1 cellular context compared by ENCODE assay signal in the genomic region with DNA sequence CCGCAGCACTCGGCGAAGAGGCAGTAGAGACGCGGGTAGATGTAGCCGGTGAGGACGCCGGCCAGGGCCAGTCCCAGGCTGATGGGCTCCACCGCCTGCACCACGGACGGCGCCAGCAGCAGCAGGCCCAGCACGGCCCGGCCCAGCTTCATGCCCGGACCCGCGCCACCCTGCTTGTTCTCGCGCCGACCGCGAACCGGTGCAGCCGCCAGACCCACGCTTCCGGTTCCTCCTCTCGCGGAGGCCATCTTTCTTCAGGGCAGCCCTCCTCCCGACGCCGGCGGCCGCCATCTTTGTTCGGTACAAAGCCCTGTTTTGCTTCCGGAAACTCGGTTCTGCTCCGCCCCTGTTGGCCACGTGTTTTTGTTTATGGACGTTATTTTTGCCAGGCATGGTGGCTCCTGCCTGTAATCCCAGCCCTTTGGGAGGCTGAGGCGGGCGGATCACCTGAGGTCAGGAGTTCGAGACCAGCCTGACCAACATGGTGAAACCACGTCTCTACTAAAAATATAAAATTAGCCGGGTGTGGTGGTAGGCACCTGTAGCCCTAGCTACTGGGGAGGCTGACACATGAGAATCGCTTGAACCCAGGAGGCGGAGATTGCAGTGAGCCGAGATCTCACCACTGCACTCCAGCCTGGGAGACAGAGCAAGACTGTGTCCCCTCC.
TF ChIP-seq lines count a peak whose summit lies in the region.

A gene with protein sequence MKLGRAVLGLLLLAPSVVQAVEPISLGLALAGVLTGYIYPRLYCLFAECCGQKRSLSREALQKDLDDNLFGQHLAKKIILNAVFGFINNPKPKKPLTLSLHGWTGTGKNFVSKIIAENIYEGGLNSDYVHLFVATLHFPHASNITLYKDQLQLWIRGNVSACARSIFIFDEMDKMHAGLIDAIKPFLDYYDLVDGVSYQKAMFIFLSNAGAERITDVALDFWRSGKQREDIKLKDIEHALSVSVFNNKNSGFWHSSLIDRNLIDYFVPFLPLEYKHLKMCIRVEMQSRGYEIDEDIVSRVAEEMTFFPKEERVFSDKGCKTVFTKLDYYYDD (minus strand): TSS at position 203 of the 668 bp plus-strand sequence. CDS start 51 bp downstream, at position 152.

TF ChIP-seq in GM12878, 131 proteins besides CTCF, POLR2A, EP300 and RAD21 (continued from another document and continues in another):
- TF ChIP-seq, protein P1, sequence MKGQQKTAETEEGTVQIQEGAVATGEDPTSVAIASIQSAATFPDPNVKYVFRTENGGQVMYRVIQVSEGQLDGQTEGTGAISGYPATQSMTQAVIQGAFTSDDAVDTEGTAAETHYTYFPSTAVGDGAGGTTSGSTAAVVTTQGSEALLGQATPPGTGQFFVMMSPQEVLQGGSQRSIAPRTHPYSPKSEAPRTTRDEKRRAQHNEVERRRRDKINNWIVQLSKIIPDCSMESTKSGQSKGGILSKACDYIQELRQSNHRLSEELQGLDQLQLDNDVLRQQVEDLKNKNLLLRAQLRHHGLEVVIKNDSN (IDR thresholded peaks at IDR 0.05; ENCODE audit: borderline replicate concordance, extremely low read length, insufficient read depth, low read depth, low read length): peak; percentile 56
- no peak for TF ChIP-seq BCL11A (IDR thresholded peaks at IDR 0.05; ENCODE audit: low read depth, low read length)
- TF ChIP-seq, protein P2, sequence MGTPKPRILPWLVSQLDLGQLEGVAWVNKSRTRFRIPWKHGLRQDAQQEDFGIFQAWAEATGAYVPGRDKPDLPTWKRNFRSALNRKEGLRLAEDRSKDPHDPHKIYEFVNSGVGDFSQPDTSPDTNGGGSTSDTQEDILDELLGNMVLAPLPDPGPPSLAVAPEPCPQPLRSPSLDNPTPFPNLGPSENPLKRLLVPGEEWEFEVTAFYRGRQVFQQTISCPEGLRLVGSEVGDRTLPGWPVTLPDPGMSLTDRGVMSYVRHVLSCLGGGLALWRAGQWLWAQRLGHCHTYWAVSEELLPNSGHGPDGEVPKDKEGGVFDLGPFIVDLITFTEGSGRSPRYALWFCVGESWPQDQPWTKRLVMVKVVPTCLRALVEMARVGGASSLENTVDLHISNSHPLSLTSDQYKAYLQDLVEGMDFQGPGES (IDR thresholded peaks at IDR 0.05): no peak
- TF ChIP-seq BACH1 (IDR thresholded peaks at IDR 0.05; ENCODE audit: borderline replicate concordance): peak; percentile 62; the same call in 1 of the 2 replicates
- no peak for TF ChIP-seq KDM1A (IDR thresholded peaks at IDR 0.05; ENCODE audit: borderline replicate concordance)
- TF ChIP-seq ZBED1 (IDR thresholded peaks at IDR 0.05; ENCODE audit: borderline replicate concordance): no peak
- TF ChIP-seq, protein P3, sequence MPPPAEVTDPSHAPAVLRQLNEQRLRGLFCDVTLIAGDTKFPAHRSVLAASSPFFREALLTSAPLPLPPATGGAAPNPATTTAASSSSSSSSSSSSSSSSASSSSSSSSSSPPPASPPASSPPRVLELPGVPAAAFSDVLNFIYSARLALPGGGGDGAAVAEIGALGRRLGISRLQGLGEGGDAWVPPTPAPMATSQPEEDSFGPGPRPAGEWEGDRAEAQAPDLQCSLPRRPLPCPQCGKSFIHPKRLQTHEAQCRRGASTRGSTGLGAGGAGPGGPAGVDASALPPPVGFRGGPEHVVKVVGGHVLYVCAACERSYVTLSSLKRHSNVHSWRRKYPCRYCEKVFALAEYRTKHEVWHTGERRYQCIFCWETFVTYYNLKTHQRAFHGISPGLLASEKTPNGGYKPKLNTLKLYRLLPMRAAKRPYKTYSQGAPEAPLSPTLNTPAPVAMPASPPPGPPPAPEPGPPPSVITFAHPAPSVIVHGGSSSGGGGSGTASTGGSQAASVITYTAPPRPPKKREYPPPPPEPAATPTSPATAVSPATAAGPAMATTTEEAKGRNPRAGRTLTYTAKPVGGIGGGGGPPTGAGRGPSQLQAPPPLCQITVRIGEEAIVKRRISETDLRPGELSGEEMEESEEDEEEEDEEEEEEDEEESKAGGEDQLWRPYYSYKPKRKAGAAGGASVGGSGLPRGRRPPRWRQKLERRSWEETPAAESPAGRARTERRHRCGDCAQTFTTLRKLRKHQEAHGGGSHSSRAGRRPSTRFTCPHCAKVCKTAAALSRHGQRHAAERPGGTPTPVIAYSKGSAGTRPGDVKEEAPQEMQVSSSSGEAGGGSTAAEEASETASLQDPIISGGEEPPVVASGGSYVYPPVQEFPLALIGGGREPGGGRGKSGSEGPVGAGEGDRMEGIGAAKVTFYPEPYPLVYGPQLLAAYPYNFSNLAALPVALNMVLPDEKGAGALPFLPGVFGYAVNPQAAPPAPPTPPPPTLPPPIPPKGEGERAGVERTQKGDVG (CRISPR knock-in tag; IDR thresholded peaks at IDR 0.05): no peak
- no peak for TF ChIP-seq SREBF1 (IDR thresholded peaks at IDR 0.05; ENCODE audit: low read length)
- TF ChIP-seq IKZF2 (IDR thresholded peaks at IDR 0.05): no peak
- no peak for TF ChIP-seq MTA3 (IDR thresholded peaks at IDR 0.05; ENCODE audit: borderline replicate concordance, low read length)
- peak in 1 of 2 experiments; percentile 77; a peak in 1 of 3 replicates for TF ChIP-seq EGR1 (IDR thresholded peaks at IDR 0.05; ENCODE audit: borderline replicate concordance in 1 of 2, low read depth in 2 of 2, low read length in 2 of 2)
- no peak for TF ChIP-seq YBX1 (IDR thresholded peaks at IDR 0.05)
- TF ChIP-seq BRCA1 (IDR thresholded peaks at IDR 0.05; ENCODE audit: low read depth, low read length): no peak; the same call in 1 of the 2 replicates
- no peak for TF ChIP-seq NFIC (IDR thresholded peaks at IDR 0.05; ENCODE audit: low read depth, low read length)
- TF ChIP-seq IKZF1 (conservative IDR thresholded peaks at IDR 0.05): peak; percentile 84
- TF ChIP-seq MYB (IDR thresholded peaks at IDR 0.05; ENCODE audit: borderline replicate concordance, low read depth, low read length): no peak
- TF ChIP-seq, protein P4, sequence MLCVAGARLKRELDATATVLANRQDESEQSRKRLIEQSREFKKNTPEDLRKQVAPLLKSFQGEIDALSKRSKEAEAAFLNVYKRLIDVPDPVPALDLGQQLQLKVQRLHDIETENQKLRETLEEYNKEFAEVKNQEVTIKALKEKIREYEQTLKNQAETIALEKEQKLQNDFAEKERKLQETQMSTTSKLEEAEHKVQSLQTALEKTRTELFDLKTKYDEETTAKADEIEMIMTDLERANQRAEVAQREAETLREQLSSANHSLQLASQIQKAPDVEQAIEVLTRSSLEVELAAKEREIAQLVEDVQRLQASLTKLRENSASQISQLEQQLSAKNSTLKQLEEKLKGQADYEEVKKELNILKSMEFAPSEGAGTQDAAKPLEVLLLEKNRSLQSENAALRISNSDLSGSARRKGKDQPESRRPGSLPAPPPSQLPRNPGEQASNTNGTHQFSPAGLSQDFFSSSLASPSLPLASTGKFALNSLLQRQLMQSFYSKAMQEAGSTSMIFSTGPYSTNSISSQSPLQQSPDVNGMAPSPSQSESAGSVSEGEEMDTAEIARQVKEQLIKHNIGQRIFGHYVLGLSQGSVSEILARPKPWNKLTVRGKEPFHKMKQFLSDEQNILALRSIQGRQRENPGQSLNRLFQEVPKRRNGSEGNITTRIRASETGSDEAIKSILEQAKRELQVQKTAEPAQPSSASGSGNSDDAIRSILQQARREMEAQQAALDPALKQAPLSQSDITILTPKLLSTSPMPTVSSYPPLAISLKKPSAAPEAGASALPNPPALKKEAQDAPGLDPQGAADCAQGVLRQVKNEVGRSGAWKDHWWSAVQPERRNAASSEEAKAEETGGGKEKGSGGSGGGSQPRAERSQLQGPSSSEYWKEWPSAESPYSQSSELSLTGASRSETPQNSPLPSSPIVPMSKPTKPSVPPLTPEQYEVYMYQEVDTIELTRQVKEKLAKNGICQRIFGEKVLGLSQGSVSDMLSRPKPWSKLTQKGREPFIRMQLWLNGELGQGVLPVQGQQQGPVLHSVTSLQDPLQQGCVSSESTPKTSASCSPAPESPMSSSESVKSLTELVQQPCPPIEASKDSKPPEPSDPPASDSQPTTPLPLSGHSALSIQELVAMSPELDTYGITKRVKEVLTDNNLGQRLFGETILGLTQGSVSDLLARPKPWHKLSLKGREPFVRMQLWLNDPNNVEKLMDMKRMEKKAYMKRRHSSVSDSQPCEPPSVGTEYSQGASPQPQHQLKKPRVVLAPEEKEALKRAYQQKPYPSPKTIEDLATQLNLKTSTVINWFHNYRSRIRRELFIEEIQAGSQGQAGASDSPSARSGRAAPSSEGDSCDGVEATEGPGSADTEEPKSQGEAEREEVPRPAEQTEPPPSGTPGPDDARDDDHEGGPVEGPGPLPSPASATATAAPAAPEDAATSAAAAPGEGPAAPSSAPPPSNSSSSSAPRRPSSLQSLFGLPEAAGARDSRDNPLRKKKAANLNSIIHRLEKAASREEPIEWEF (IDR thresholded peaks at IDR 0.05; ENCODE audit: insufficient replicate concordance, low read depth, low read length): no peak
- TF ChIP-seq, protein P5, sequence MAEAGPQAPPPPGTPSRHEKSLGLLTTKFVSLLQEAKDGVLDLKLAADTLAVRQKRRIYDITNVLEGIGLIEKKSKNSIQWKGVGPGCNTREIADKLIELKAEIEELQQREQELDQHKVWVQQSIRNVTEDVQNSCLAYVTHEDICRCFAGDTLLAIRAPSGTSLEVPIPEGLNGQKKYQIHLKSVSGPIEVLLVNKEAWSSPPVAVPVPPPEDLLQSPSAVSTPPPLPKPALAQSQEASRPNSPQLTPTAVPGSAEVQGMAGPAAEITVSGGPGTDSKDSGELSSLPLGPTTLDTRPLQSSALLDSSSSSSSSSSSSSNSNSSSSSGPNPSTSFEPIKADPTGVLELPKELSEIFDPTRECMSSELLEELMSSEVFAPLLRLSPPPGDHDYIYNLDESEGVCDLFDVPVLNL (IDR thresholded peaks at IDR 0.05; ENCODE audit: low read depth, low read length): no peak
- TF ChIP-seq, protein P6, sequence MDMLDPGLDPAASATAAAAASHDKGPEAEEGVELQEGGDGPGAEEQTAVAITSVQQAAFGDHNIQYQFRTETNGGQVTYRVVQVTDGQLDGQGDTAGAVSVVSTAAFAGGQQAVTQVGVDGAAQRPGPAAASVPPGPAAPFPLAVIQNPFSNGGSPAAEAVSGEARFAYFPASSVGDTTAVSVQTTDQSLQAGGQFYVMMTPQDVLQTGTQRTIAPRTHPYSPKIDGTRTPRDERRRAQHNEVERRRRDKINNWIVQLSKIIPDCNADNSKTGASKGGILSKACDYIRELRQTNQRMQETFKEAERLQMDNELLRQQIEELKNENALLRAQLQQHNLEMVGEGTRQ (IDR thresholded peaks at IDR 0.05; ENCODE audit: borderline replicate concordance, low read depth, low read length): peak; percentile 46
- no peak for TF ChIP-seq SMC3 (IDR thresholded peaks at IDR 0.05; ENCODE audit: borderline replicate concordance, low read length)
- peak; percentile 86; the same call in 1 of the 2 replicates for TF ChIP-seq ZNF217 (IDR thresholded peaks at IDR 0.05)
- peak; percentile 84 for TF ChIP-seq POLR2AphosphoS5 (IDR thresholded peaks at IDR 0.05; ENCODE audit: low read length)
- TF ChIP-seq SREBF2 (IDR thresholded peaks at IDR 0.05; ENCODE audit: low read length): no peak
- TF ChIP-seq, protein P7, sequence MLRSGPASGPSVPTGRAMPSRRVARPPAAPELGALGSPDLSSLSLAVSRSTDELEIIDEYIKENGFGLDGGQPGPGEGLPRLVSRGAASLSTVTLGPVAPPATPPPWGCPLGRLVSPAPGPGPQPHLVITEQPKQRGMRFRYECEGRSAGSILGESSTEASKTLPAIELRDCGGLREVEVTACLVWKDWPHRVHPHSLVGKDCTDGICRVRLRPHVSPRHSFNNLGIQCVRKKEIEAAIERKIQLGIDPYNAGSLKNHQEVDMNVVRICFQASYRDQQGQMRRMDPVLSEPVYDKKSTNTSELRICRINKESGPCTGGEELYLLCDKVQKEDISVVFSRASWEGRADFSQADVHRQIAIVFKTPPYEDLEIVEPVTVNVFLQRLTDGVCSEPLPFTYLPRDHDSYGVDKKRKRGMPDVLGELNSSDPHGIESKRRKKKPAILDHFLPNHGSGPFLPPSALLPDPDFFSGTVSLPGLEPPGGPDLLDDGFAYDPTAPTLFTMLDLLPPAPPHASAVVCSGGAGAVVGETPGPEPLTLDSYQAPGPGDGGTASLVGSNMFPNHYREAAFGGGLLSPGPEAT (IDR thresholded peaks at IDR 0.05; ENCODE audit: low read depth): peak; percentile 69; the same call in 1 of the 2 replicates
- TF ChIP-seq, protein P8, sequence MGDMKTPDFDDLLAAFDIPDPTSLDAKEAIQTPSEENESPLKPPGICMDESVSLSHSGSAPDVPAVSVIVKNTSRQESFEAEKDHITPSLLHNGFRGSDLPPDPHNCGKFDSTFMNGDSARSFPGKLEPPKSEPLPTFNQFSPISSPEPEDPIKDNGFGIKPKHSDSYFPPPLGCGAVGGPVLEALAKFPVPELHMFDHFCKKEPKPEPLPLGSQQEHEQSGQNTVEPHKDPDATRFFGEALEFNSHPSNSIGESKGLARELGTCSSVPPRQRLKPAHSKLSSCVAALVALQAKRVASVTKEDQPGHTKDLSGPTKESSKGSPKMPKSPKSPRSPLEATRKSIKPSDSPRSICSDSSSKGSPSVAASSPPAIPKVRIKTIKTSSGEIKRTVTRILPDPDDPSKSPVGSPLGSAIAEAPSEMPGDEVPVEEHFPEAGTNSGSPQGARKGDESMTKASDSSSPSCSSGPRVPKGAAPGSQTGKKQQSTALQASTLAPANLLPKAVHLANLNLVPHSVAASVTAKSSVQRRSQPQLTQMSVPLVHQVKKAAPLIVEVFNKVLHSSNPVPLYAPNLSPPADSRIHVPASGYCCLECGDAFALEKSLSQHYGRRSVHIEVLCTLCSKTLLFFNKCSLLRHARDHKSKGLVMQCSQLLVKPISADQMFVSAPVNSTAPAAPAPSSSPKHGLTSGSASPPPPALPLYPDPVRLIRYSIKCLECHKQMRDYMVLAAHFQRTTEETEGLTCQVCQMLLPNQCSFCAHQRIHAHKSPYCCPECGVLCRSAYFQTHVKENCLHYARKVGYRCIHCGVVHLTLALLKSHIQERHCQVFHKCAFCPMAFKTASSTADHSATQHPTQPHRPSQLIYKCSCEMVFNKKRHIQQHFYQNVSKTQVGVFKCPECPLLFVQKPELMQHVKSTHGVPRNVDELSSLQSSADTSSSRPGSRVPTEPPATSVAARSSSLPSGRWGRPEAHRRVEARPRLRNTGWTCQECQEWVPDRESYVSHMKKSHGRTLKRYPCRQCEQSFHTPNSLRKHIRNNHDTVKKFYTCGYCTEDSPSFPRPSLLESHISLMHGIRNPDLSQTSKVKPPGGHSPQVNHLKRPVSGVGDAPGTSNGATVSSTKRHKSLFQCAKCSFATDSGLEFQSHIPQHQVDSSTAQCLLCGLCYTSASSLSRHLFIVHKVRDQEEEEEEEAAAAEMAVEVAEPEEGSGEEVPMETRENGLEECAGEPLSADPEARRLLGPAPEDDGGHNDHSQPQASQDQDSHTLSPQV (IDR thresholded peaks at IDR 0.05): no peak
- TF ChIP-seq NBN (IDR thresholded peaks at IDR 0.05): peak; percentile 86
- no peak for TF ChIP-seq MYC (IDR thresholded peaks at IDR 0.05; ENCODE audit: insufficient read depth, insufficient read length, insufficient replicate concordance, low read length, severe bottlenecking)
- no peak; the same call in 1 of the 2 replicates for TF ChIP-seq MTA2 (IDR thresholded peaks at IDR 0.05; ENCODE audit: low read depth)
- no peak for TF ChIP-seq RBBP5 (conservative IDR thresholded peaks at IDR 0.05)
- TF ChIP-seq NFXL1 (IDR thresholded peaks at IDR 0.05; ENCODE audit: borderline replicate concordance): no peak
- TF ChIP-seq SIX5 (IDR thresholded peaks at IDR 0.05; ENCODE audit: low read depth, low read length, severe bottlenecking): peak; percentile 86
- peak; percentile 53; the same call in 1 of the 2 replicates for TF ChIP-seq GATAD2B (conservative IDR thresholded peaks at IDR 0.05; ENCODE audit: low read depth)
- TF ChIP-seq TARDBP (IDR thresholded peaks at IDR 0.05; ENCODE audit: borderline replicate concordance): peak; percentile 88; the same call in 1 of the 2 replicates
- no peak for TF ChIP-seq NFYA (IDR thresholded peaks at IDR 0.05; ENCODE audit: borderline replicate concordance, low read depth, low read length)
